Comparison of ENCODE assay signal across 8 cellular contexts in genomic region chr15:66851226-66852063, GRCh38.
DNase-seq lines count a peak whose midpoint lies in the region; FAIRE-seq and TF ChIP-seq lines count a peak whose summit lies in the region.

No MANE protein-coding gene starts in this region.

- no peak overlapping the region for H3K4me3 ChIP-seq in fibroblast of mammary gland (ENCODE audit: control insufficient read depth, low read depth, low read length)

- DNase-seq in NCI-H1436 (lab: John Stamatoyannopoulos, UW) (peak; percentile 69), NCI-H1436 treated with DMSO at 0.1 percent for 48 hours (lab: John Stamatoyannopoulos, UW) (no peak), HuH-7.5 (ENCODE audit: low spot score) (peak; percentile 99), RCC 7860 (ENCODE audit: low spot score) (peak; percentile 54), fibroblast of mammary gland (ENCODE audit: low read depth) (peak; percentile 71), nephron progenitor cell (peak; percentile 89)
- DNase-seq in activated T-cell treated with anti-CD3 and anti-CD28 coated beads, Interleukin-2, amount 50 U/mL, for 48 hours = peak; percentile 85 to 86
- peak; percentile 31 to 74 (median 50) for DNase-seq in stimulated activated naive CD4-positive, alpha-beta T cell (lab: John Stamatoyannopoulos, UW)

- H3K27ac Mint-ChIP-seq in nephron progenitor cell = no peak overlapping the region

- no peak for FAIRE-seq in RCC 7860 (lab: Jason Lieb, UNC)

- H3K4me3 Mint-ChIP-seq in nephron progenitor cell = no peak overlapping the region

- no peaks in the 10 kb centered on the region for H3K36me3 Mint-ChIP-seq in nephron progenitor cell (ENCODE audit: low read depth)

- H3K9me3 Mint-ChIP-seq in nephron progenitor cell = no peaks in the 10 kb centered on the region

- H3K27me3 Mint-ChIP-seq in nephron progenitor cell (ENCODE audit: low read depth, poor library complexity) = peaks cover 28% of the 10 kb centered on the region

- peak; percentile 73 for TF ChIP-seq CTCF in fibroblast of mammary gland (conservative IDR thresholded peaks at IDR 0.05; ENCODE audit: control insufficient read depth, insufficient read depth, low read depth, low read length)
- peak; percentile 96 for TF ChIP-seq CTCF in nephron progenitor cell (IDR thresholded peaks at IDR 0.05)

- peaks cover 20% of the 10 kb centered on the region for H3K4me1 Mint-ChIP-seq in nephron progenitor cell
